Comparison of ENCODE assay signal across 7 cellular contexts in genomic region chr13:92752705-92753104, GRCh38.
DNase-seq lines count a peak whose midpoint lies in the region; FAIRE-seq and TF ChIP-seq lines count a peak whose summit lies in the region.
"Not testable (repeated sequence)": the region's sequence is repeated elsewhere in the genome, so short reads cannot be mapped to it uniquely, and the experiment has no call there.

No MANE protein-coding gene starts in this region.

- H3K36me3 ChIP-seq in Caco-2 (ENCODE audit: control insufficient read depth, insufficient read depth, low read length); HEK293 (ENCODE audit: control insufficient read depth in 2 of 2, insufficient read depth in 1 of 2, low read length in 2 of 2); H1 (ENCODE audit: control insufficient read depth in 2 of 4, insufficient read depth in 4 of 4, low read length in 3 of 4): not testable (repeated sequence)

- H3K4me3 ChIP-seq in Caco-2 (ENCODE audit: low read depth, low read length); HEK293 (ENCODE audit: low read depth, low read length); H1 (ENCODE audit: extremely low read depth in 1 of 4, insufficient read depth in 2 of 4, low read depth in 3 of 4, low read length in 4 of 4): not testable (repeated sequence)

- TF ChIP-seq EP300 in H1 (IDR thresholded peaks at IDR 0.05; ENCODE audit: borderline replicate concordance in 1 of 2, low read depth in 2 of 2, low read length in 2 of 2) = not testable (repeated sequence)

- H4K20me1 ChIP-seq in H1 (replicated peaks in 1 of 2; ENCODE audit: control insufficient read depth in 1 of 2, insufficient read depth in 2 of 2, low read length in 2 of 2) = not testable (repeated sequence)

- H3K79me1 ChIP-seq in H1 (ENCODE audit: low read depth, low read length) = not testable (repeated sequence)

- H3K56ac ChIP-seq in H1 (replicated peaks; ENCODE audit: insufficient read length, low read depth, low read length) = not testable (repeated sequence)

- not testable (repeated sequence) for H4K5ac ChIP-seq in H1 (ENCODE audit: insufficient read length, low read depth, low read length)

- H4K8ac ChIP-seq in H1 (ENCODE audit: extremely low read depth, insufficient read depth, low read length) = not testable (repeated sequence)

- 92% methylated on average over 12 of the region's 12 CpGs; no CpG with 5 or more reads in 1 of the 2 experiments for WGBS in H1 (ENCODE audit: extremely low coverage in 1 of 2, insufficient coverage in 1 of 2, insufficient read length in 1 of 2, insufficient replicate concordance in 2 of 2, low coverage in 1 of 2, low lambda C conversion rate in 2 of 2, missing lambda C conversion rate in 1 of 2), 2 experiments

- TF ChIP-seq POLR2A in H1 (IDR thresholded peaks at IDR 0.05; ENCODE audit: control extremely low read depth in 1 of 2, low read depth in 2 of 2, low read length in 2 of 2) = not testable (repeated sequence)

- H2AFZ ChIP-seq in H1 (ENCODE audit: low read length) = not testable (repeated sequence)

- H3K27me3 ChIP-seq in Caco-2 (replicated peaks; ENCODE audit: control insufficient read depth, insufficient read depth, low read length); H1 (replicated peaks in 1 of 4; ENCODE audit: control insufficient read depth in 3 of 4, extremely low read depth in 1 of 4, insufficient read depth in 3 of 4, low read length in 3 of 4): not testable (repeated sequence)

- H3K27ac Mint-ChIP-seq in Caco-2 (ENCODE audit: unreplicated experiment); nephron progenitor cell: not testable (repeated sequence)

- not testable (repeated sequence) for H3K14ac ChIP-seq in H1 (ENCODE audit: insufficient read length)

- not testable (repeated sequence) for H3K79me2 ChIP-seq in H1 (ENCODE audit: control insufficient read depth in 1 of 2, insufficient read depth in 2 of 2, low read length in 2 of 2)

- not testable (repeated sequence) for H3K9me3 Mint-ChIP-seq in Caco-2 (ENCODE audit: unreplicated experiment)
- H3K9me3 Mint-ChIP-seq in nephron progenitor cell = peaks cover 19% of the 10 kb centered on the region

- H3K23ac ChIP-seq in H1 (ENCODE audit: insufficient read length) = not testable (repeated sequence)

- not testable (repeated sequence) for H3K4me1 ChIP-seq in Caco-2; HEK293 (ENCODE audit: control insufficient read depth, insufficient read depth, low read length); H1 (replicated peaks in 1 of 4; ENCODE audit: control insufficient read depth in 3 of 4, insufficient read depth in 4 of 4, low read length in 3 of 4)

- TF ChIP-seq RAD21 in H1 (IDR thresholded peaks at IDR 0.05 in 1 of 2, conservative IDR thresholded peaks at IDR 0.05 in 1 of 2; ENCODE audit: low read depth in 2 of 2, low read length in 2 of 2) = not testable (repeated sequence)

- H3K23me2 ChIP-seq in H1 (ENCODE audit: low read depth, low read length) = not testable (repeated sequence)

- not testable (repeated sequence) for H3K4me3 Mint-ChIP-seq in Caco-2 (ENCODE audit: unreplicated experiment); nephron progenitor cell

- H3K18ac ChIP-seq in H1 (ENCODE audit: extremely low read depth, low read length) = not testable (repeated sequence)

- not testable (repeated sequence) for H2BK15ac ChIP-seq in H1 (ENCODE audit: low read length)

- intact Hi-C loops in Caco-2 (cut with micrococcal nuclease; ENCODE audit: unreplicated experiment) = not testable (repeated sequence)

- H2BK5ac ChIP-seq in H1 (ENCODE audit: low read depth, low read length) = not testable (repeated sequence)

- not testable (repeated sequence) for H3K27ac ChIP-seq in HEK293 (ENCODE audit: extremely low read depth, low read depth, low read length); H1 (ENCODE audit: low read depth, low read length)

- POLR2A ChIA-PET in Caco-2 (lab: Charles Lee); HEK293 (lab: Yijun Ruan, JAX); H1 (lab: Charles Lee; ENCODE audit: partially characterized antibody): not testable (repeated sequence)

- not testable (repeated sequence) for TF ChIP-seq CTCF in Caco-2 (IDR thresholded peaks at IDR 0.05; ENCODE audit: insufficient read depth in 1 of 2, low read depth in 1 of 2, low read length in 1 of 2, severe bottlenecking in 1 of 2, unreplicated experiment in 1 of 2); HEK293 (tag by site-specific recombination; IDR thresholded peaks at IDR 0.05); H1 (IDR thresholded peaks at IDR 0.05; ENCODE audit: control extremely low read depth in 1 of 3, insufficient read depth in 1 of 3, low read depth in 1 of 3, low read length in 3 of 3); nephron progenitor cell (IDR thresholded peaks at IDR 0.05)

- H2BK12ac ChIP-seq in H1 (ENCODE audit: low read depth, low read length) = not testable (repeated sequence)

- DNase-seq in Caco-2 = peak; percentile 66 to 81
- peak; percentile 21 for DNase-seq in NCI-H69 (lab: John Stamatoyannopoulos, UW)
- DNase-seq in RPMI8226 = peak; percentile 42
- peak; percentile 7 to 78 for DNase-seq in H1 (ENCODE audit: low read depth in 1 of 2, low spot score in 2 of 2)
- peak; percentile 15 for DNase-seq in iPS DF 19.7 (ENCODE audit: low read depth, low spot score)
- peak; percentile 43 for DNase-seq in nephron progenitor cell

- H4K91ac ChIP-seq in H1 (replicated peaks; ENCODE audit: insufficient read length, low read length) = not testable (repeated sequence)

- not testable (repeated sequence) for H3K9ac ChIP-seq in H1 (replicated peaks in 1 of 4; ENCODE audit: extremely low read depth in 1 of 4, low read depth in 3 of 4, low read length in 3 of 4)

- H3K36me3 Mint-ChIP-seq in Caco-2 (ENCODE audit: insufficient read depth, unreplicated experiment); nephron progenitor cell (ENCODE audit: low read depth): not testable (repeated sequence)

- not testable (repeated sequence) for H2BK120ac ChIP-seq in H1 (replicated peaks; ENCODE audit: low read depth, low read length)

- FAIRE-seq in H1 (lab: Jason Lieb, UNC) = not testable (repeated sequence)

- H3K4me2 ChIP-seq in H1 (ENCODE audit: insufficient read depth in 1 of 2, low read depth in 2 of 2, low read length in 2 of 2) = not testable (repeated sequence)

- H3K27me3 Mint-ChIP-seq in Caco-2 (ENCODE audit: insufficient read depth, unreplicated experiment); nephron progenitor cell (ENCODE audit: low read depth, poor library complexity): not testable (repeated sequence)

- not testable (repeated sequence) for H2BK20ac ChIP-seq in H1 (ENCODE audit: low read length)

- not testable (repeated sequence) for H3K4me1 Mint-ChIP-seq in Caco-2 (ENCODE audit: low read depth, unreplicated experiment); nephron progenitor cell

- H3K4ac ChIP-seq in H1 (replicated peaks; ENCODE audit: insufficient read length, low read depth, low read length) = not testable (repeated sequence)

- not testable (repeated sequence) for BruUV-seq in Caco-2 (replicated peaks; lab: Mats Ljungman, UMichigan)

- CTCF ChIA-PET in Caco-2 (lab: Charles Lee); HEK293 (lab: Yijun Ruan, JAX); H1 (lab: Charles Lee; ENCODE audit: partially characterized antibody): not testable (repeated sequence)

- not testable (repeated sequence) for H2AK5ac ChIP-seq in H1 (ENCODE audit: low read depth, low read length)

- H3K9me3 ChIP-seq in Caco-2; HEK293 (ENCODE audit: control insufficient read depth, insufficient read depth, low read depth, low read length); H1 (ENCODE audit: insufficient read depth in 2 of 2, low read depth in 1 of 2, low read length in 1 of 2): not testable (repeated sequence)

TF ChIP-seq in HEK293, 187 proteins besides CTCF, POLR2A, EP300 and RAD21:
- peak; percentile 51 for TF ChIP-seq ZNF341 (tag by site-specific recombination; IDR thresholded peaks at IDR 0.05; ENCODE audit: low read depth)

TF ChIP-seq in H1, 55 proteins besides CTCF, POLR2A, EP300 and RAD21:
- TF ChIP-seq TEAD4 (IDR thresholded peaks at IDR 0.05; ENCODE audit: low read depth, low read length) = 0 out of 2 replicates have a peak, but pooled peaks have one; percentile 33

Comparison
In these comparisons a context has a peak if more than half of its experiments do, and no peak if none do; other contexts are left out.
1. DNase-seq: peak in every context shown above with its lines; median percentile 74 in Caco-2; 43 in nephron progenitor cell; 42 in H1; 42 in RPMI8226; 21 in NCI-H69; 15 in iPS DF 19.7.